ENCODE assay signal across 12 cellular contexts in the genomic region with DNA sequence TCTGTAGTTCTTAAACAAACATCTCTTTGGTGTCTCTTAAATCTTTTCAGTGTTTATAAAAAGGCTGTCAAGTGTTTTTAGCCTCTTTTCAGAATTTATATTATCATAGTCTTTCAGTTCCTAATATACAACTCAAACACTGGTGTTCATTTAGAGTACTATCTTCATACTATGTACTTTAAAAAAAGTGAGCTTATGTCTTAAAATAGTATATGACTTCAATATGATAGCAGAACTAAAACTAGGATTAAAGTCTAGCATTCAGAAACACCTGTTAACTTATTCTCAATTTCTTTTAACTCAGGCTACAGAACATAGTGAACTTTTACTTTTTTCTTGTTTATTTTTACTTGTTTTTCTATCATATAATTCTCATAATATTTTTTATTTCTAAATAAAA. TPM values are rescaled to one million over a fixed set of nuclear protein-coding genes. Genes with fewer than 3 reads are reported as not detected.
DNase-seq lines count a peak whose midpoint lies in the region; ATAC-seq and TF ChIP-seq lines count a peak whose summit lies in the region.
"Had no signal": no experiment of that assay in that cellular context is flagged by ENCODE, and none has a peak within 500 bp of the region (broad histone marks: within the 10 kb centered on the region; RNA-seq: fewer than 3 reads in every experiment).

No MANE protein-coding gene starts in this region.

- no peak overlapping the region for H3K27ac Mint-ChIP-seq in activated naive CD4-positive, alpha-beta T cell treated with anti-CD3 and anti-CD28 coated beads, Interleukin-2, amount 10 ng/mL, durations not matched to agents 7 days and 5 days
- H3K27ac Mint-ChIP-seq: activated T-helper 2 cell treated with anti-CD3 and anti-CD28 coated beads, Interferon-gamma antibody, Interleukin-2, Interleukin-4, amounts not matched to agents 10 μg/mL and 5 μg/mL and 100 μg/mL, durations not matched to agents 14 hours and 24 hours and 36 hours; type B pancreatic cell had no signal

- H3K27me3 ChIP-seq in transverse colon: no peaks in the 10 kb centered on the region

- in situ Hi-C loops in transverse colon (cut with MboI; ENCODE audit: low pct_ligation_motif_present in 1 of 4, low pct_unique_long_range_greater_than_20kb in 1 of 4, low sequenced_read_pairs in 3 of 4): loop anchor here in 3 of 4 donors (25.0 kb wide), 1 partner anchor 479 kb away; no protein-coding TSS in a partner anchor

- H3K4me1 ChIP-seq in transverse colon: no peaks in the 10 kb centered on the region
- H3K4me1 ChIP-seq: parathyroid adenoma had no signal

- TF ChIP-seq CTCF in GM10266 (IDR thresholded peaks at IDR 0.05; ENCODE audit: control insufficient read depth, insufficient read depth, low read depth, missing control alignments) (no peak), transverse colon (IDR thresholded peaks at IDR 0.05) (no peak)

- no peaks in the 10 kb centered on the region for H3K27me3 Mint-ChIP-seq in activated naive CD4-positive, alpha-beta T cell treated with anti-CD3 and anti-CD28 coated beads, Interleukin-2, amount 10 ng/mL, durations not matched to agents 7 days and 5 days
- H3K27me3 Mint-ChIP-seq: central memory CD8-positive, alpha-beta T cell; type B pancreatic cell had no signal

- intact Hi-C loops in transverse colon (cut with DNase I; ENCODE audit: low total_unique reads): no loop called here

- no peak for TF ChIP-seq POLR2A in transverse colon (IDR thresholded peaks at IDR 0.05)

- ATAC-seq in GM19397 (IDR thresholded peaks at IDR 0.05; ENCODE audit: unreplicated experiment): peak; percentile 84
- ATAC-seq in HG02852 (IDR thresholded peaks at IDR 0.05; ENCODE audit: unreplicated experiment): peak; percentile 98
- peak; percentile 97 for ATAC-seq in HG03521 (IDR thresholded peaks at IDR 0.05; ENCODE audit: unreplicated experiment)

- H3K27ac ChIP-seq in transverse colon: no peak overlapping the region
- H3K27ac ChIP-seq: parathyroid adenoma had no signal

- H3K9me3 Mint-ChIP-seq in activated naive CD4-positive, alpha-beta T cell treated with anti-CD3 and anti-CD28 coated beads, Interleukin-2, amount 10 ng/mL, durations not matched to agents 7 days and 5 days: no peaks in the 10 kb centered on the region
- H3K9me3 Mint-ChIP-seq: activated T-helper 2 cell treated with anti-CD3 and anti-CD28 coated beads, Interferon-gamma antibody, Interleukin-2, Interleukin-4, amounts not matched to agents 10 μg/mL and 5 μg/mL and 100 μg/mL, durations not matched to agents 14 hours and 24 hours and 36 hours; central memory CD8-positive, alpha-beta T cell had no signal

- no peak for TF ChIP-seq EP300 in transverse colon (IDR thresholded peaks at IDR 0.05; ENCODE audit: low read depth)

- H3K36me3 ChIP-seq in transverse colon: no peaks in the 10 kb centered on the region

- no peak overlapping the region for H3K4me3 Mint-ChIP-seq in activated naive CD4-positive, alpha-beta T cell treated with anti-CD3 and anti-CD28 coated beads, Interleukin-2, amount 10 ng/mL, durations not matched to agents 7 days and 5 days
- H3K4me3 Mint-ChIP-seq: central memory CD8-positive, alpha-beta T cell; type B pancreatic cell had no signal

- H3K4me1 Mint-ChIP-seq in activated naive CD4-positive, alpha-beta T cell treated with anti-CD3 and anti-CD28 coated beads, Interleukin-2, amount 10 ng/mL, durations not matched to agents 7 days and 5 days: no peaks in the 10 kb centered on the region
- H3K4me1 Mint-ChIP-seq: central memory CD8-positive, alpha-beta T cell had no signal

- H3K9me3 ChIP-seq in transverse colon: no peaks in the 10 kb centered on the region

- H3K4me3 ChIP-seq in transverse colon: no peak overlapping the region

- CTCF ChIA-PET in activated naive CD4-positive, alpha-beta T cell treated with anti-CD3 and anti-CD28 coated beads, Interleukin-2, amount 10 ng/mL, durations not matched to agents 7 days and 5 days (lab: Charles Lee): no interaction called here

- DNase-seq in GM10266 (ENCODE audit: extremely low spot score): peak; percentile 49
- no peak for DNase-seq in NCI-H1105 (lab: John Stamatoyannopoulos, UW)
- DNase-seq in activated naive CD4-positive, alpha-beta T cell treated with anti-CD3 and anti-CD28 coated beads, Interleukin-2, amount 10 ng/mL, durations not matched to agents 7 days and 5 days: no peak
- DNase-seq in transverse colon: no peak
- no peak for DNase-seq in NCI-H2107 treated with DMSO at 0.1 percent for 48 hours (lab: John Stamatoyannopoulos, UW; ENCODE audit: unreplicated experiment)

- H3K36me3 Mint-ChIP-seq in activated naive CD4-positive, alpha-beta T cell treated with anti-CD3 and anti-CD28 coated beads, Interleukin-2, amount 10 ng/mL, durations not matched to agents 7 days and 5 days: no peaks in the 10 kb centered on the region
- H3K36me3 Mint-ChIP-seq: type B pancreatic cell had no signal

RNA-seq across cellular contexts. Expression of a gene that starts 14.7 kb away (rescaled TPM):
- 10 to 100 TPM in 3 of 4 donors, 1 to 10 TPM in 1; 1.8 to 15.6 (median 12.3) TPM for total RNA-seq in transverse colon
